In the genomic region with DNA sequence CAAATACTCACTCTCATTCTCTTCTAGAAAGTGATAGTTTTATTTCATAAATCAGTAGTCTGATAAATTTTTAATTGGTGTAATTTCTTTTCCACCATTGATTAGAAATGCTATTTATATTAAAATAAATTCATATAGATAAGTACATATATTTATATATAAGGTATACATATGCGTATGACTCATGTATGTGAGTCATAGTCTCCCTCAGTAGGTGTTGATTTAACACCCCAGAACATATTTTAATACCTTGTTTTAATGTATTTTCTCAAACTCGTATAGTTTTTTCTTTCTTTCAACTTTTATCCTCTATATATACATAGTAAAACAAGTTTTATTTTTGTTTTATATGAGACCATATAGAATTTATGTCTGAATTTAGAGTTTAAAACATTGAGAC, we compare ENCODE assay signal across 32 cellular contexts.
"Had no signal": no experiment of that assay in that cellular context is flagged by ENCODE, and none has a peak within 500 bp of the region (broad histone marks: within the 10 kb centered on the region; RNA-seq: fewer than 3 reads in every experiment).

No MANE protein-coding gene starts in this region.

- H3K27me3 Mint-ChIP-seq: progenitor cell of endocrine pancreas; stimulated activated memory B cell treated with anti-CD40 and anti-IgM and Interleukin-4, amounts not matched to agents 10 μg/mL and 1 μg/mL and 100 μg/mL, for 72 hours; stimulated activated naive CD8-positive, alpha-beta T cell treated with anti-CD3 and anti-CD28 coated beads, Interleukin-15, amount 100 ng/mL, for 72 hours; type B pancreatic cell had no signal

- H3K4me3 Mint-ChIP-seq: naive thymus-derived CD8-positive, alpha-beta T cell; natural killer cell treated with Interleukin-12 subunit alpha and Interleukin-12 subunit beta and Interleukin-15 and Interleukin-18, amount 100 ng/mL, for 72 hours; nephron progenitor cell; neural crest cell; stimulated activated memory B cell treated with anti-CD40 and anti-IgM and Interleukin-4, amounts not matched to agents 10 μg/mL and 1 μg/mL and 100 μg/mL, for 72 hours; stimulated activated naive CD8-positive, alpha-beta T cell treated with anti-CD3 and anti-CD28 coated beads, Interleukin-15, amount 100 ng/mL, for 72 hours; type B pancreatic cell had no signal

- H3K4me1 Mint-ChIP-seq: naive thymus-derived CD8-positive, alpha-beta T cell; stimulated activated memory B cell treated with anti-CD40 and anti-IgM and Interleukin-4, amounts not matched to agents 10 μg/mL and 1 μg/mL and 100 μg/mL, for 72 hours; stimulated activated naive CD8-positive, alpha-beta T cell treated with anti-CD3 and anti-CD28 coated beads, Interleukin-15, amount 100 ng/mL, for 72 hours had no signal

- H3K36me3 Mint-ChIP-seq: naive thymus-derived CD8-positive, alpha-beta T cell; natural killer cell treated with Interleukin-12 subunit alpha and Interleukin-12 subunit beta and Interleukin-15 and Interleukin-18, amount 100 ng/mL, for 72 hours; stimulated activated memory B cell treated with anti-CD40 and anti-IgM and Interleukin-4, amounts not matched to agents 10 μg/mL and 1 μg/mL and 100 μg/mL, for 72 hours; type B pancreatic cell had no signal

- H3K27me3 ChIP-seq: neutrophil, spleen, suprapubic skin, testis, tibial artery, transverse colon, vagina had no signal

- H3K4me3 ChIP-seq: psoas muscle, skin epidermis, smooth muscle cell, spleen, suprapubic skin, testis, tibial artery, transverse colon, vagina had no signal

- ATAC-seq: naive thymus-derived CD8-positive, alpha-beta T cell; natural killer cell treated with Interleukin-12 subunit alpha and Interleukin-12 subunit beta and Interleukin-15 and Interleukin-18, amount 100 ng/mL, for 72 hours; psoas muscle; right cardiac atrium; sciatic nerve; stimulated activated memory B cell treated with anti-CD40 and anti-IgM and Interleukin-4, amounts not matched to agents 10 μg/mL and 1 μg/mL and 100 μg/mL, for 72 hours; stimulated activated naive CD8-positive, alpha-beta T cell treated with anti-CD3 and anti-CD28 coated beads, Interleukin-15, amount 100 ng/mL, for 72 hours; stimulated activated naive CD8-positive, alpha-beta T cell treated with anti-CD3 and anti-CD28 coated beads, Interleukin-15, Interleukin-2, amounts not matched to agents 100 U/mL and 50 U/mL, for 24 hours had no signal

- H3K9ac ChIP-seq: parathyroid adenoma had no signal

- H3K4me1 ChIP-seq: parathyroid adenoma, psoas muscle, spleen, suprapubic skin, testis, tibial artery, transverse colon, vagina had no signal

- H3K27ac ChIP-seq: neutrophil, parathyroid adenoma, psoas muscle, skin epidermis, spleen, suprapubic skin, testis, tibial artery, transverse colon, vagina had no signal

- H3K79me2 ChIP-seq: parathyroid adenoma had no signal

- DNase-seq: naive thymus-derived CD8-positive, alpha-beta T cell; nucleus accumbens; posterior cingulate gyrus; psoas muscle; right cardiac atrium; spleen; stimulated activated CD4-positive, alpha-beta T cell treated with anti-CD3 and anti-CD28 coated beads, Interleukin-12 subunit alpha, Interleukin-12 subunit beta, amount 100 ng/mL, for 4 hours; stimulated activated CD4-positive, alpha-beta T cell treated with anti-CD3 and anti-CD28 coated beads, Interleukin-1b, Interleukin-23, amount 100 ng/mL, for 48 hours; stimulated activated CD4-positive, alpha-beta T cell treated with anti-CD3 and anti-CD28 coated beads, Interleukin-4, amount 100 ng/mL, for 1 hour; stimulated activated CD4-positive, alpha-beta T cell treated with anti-CD3 and anti-CD28 coated beads, Interleukin-4, amount 100 ng/mL, for 4 hours; stimulated activated CD8-positive, alpha-beta memory T cell treated with anti-CD3 and anti-CD28 coated beads, Interleukin-4, amount 100 ng/mL, for 48 hours; stimulated activated naive CD4-positive, alpha-beta T cell; stimulated activated naive CD8-positive, alpha-beta T cell treated with anti-CD3 and anti-CD28 coated beads, Interleukin-15, amount 100 ng/mL, for 72 hours; stimulated activated naive CD8-positive, alpha-beta T cell treated with anti-CD3 and anti-CD28 coated beads, Interleukin-15, Interleukin-2, amounts not matched to agents 100 U/mL and 50 U/mL, for 24 hours; substantia nigra; testis; tibial artery; transverse colon had no signal

- H3K9me3 Mint-ChIP-seq: naive thymus-derived CD8-positive, alpha-beta T cell; natural killer cell treated with Interleukin-12 subunit alpha and Interleukin-12 subunit beta and Interleukin-15 and Interleukin-18, amount 100 ng/mL, for 72 hours; nephron progenitor cell; neural crest cell; stimulated activated memory B cell treated with anti-CD40 and anti-IgM and Interleukin-4, amounts not matched to agents 10 μg/mL and 1 μg/mL and 100 μg/mL, for 72 hours; stimulated activated naive CD8-positive, alpha-beta T cell treated with anti-CD3 and anti-CD28 coated beads, Interleukin-15, amount 100 ng/mL, for 72 hours; type B pancreatic cell had no signal

- H3K4me2 ChIP-seq: smooth muscle cell had no signal

- H3K27ac Mint-ChIP-seq: naive thymus-derived CD8-positive, alpha-beta T cell; natural killer cell treated with Interleukin-12 subunit alpha and Interleukin-12 subunit beta and Interleukin-15 and Interleukin-18, amount 100 ng/mL, for 72 hours; nephron progenitor cell; progenitor cell of endocrine pancreas; stimulated activated memory B cell treated with anti-CD40 and anti-IgM and Interleukin-4, amounts not matched to agents 10 μg/mL and 1 μg/mL and 100 μg/mL, for 72 hours; stimulated activated naive CD8-positive, alpha-beta T cell treated with anti-CD3 and anti-CD28 coated beads, Interleukin-15, amount 100 ng/mL, for 72 hours; type B pancreatic cell had no signal

- FAIRE-seq: urothelium cell line had no signal

- H2AFZ ChIP-seq: parathyroid adenoma had no signal

- H3K36me3 ChIP-seq: neutrophil, spleen, suprapubic skin, tibial artery, transverse colon, vagina had no signal

- H3K9me3 ChIP-seq: neutrophil, psoas muscle, spleen, suprapubic skin, testis, tibial artery, transverse colon, vagina had no signal
